In genomic region chr7:55952352-55952671, GRCh38 we compare ENCODE assay signal across 8 cellular contexts. TPM values are rescaled to one million over a fixed set of nuclear protein-coding genes. Genes with fewer than 3 reads are reported as not detected.
DNase-seq lines count a peak whose midpoint lies in the region; ATAC-seq, FAIRE-seq and TF ChIP-seq lines count a peak whose summit lies in the region.
"Not testable (repeated sequence)": the region's sequence is repeated elsewhere in the genome, so short reads cannot be mapped to it uniquely, and the experiment has no call there.

No MANE protein-coding gene starts in this region.

- not testable (repeated sequence) for TF ChIP-seq CTCF in A549 (IDR thresholded peaks at IDR 0.05); coronary artery (IDR thresholded peaks at IDR 0.05); right atrium auricular region (IDR thresholded peaks at IDR 0.05)

- WGBS in A549 (ENCODE audit: missing lambda C conversion rate): 56% methylated on average over 19 of the region's 19 CpGs

- H3K9ac ChIP-seq in muscle layer of colon (ENCODE audit: low read length): peak overlapping the region; percentile 57

- not testable (repeated sequence) for FAIRE-seq in A549 (lab: Jason Lieb, UNC)

- not testable (repeated sequence) for H3K4me1 Mint-ChIP-seq in activated T-helper 17 cell treated with anti-CD3 and anti-CD28 coated beads, Interleukin-2, amount 50 U/mL, for 72 hours

- peak overlapping the region; percentile 76 for H3K4me2 ChIP-seq in A549

- peaks cover 56% of the 10 kb centered on the region for H3K36me3 Mint-ChIP-seq in activated T-helper 17 cell treated with anti-CD3 and anti-CD28 coated beads, Interleukin-2, amount 50 U/mL, for 72 hours (ENCODE audit: low read depth)

- not testable (repeated sequence) for TF ChIP-seq POLR2A in A549 (IDR thresholded peaks at IDR 0.05; ENCODE audit: low read length)

- peak overlapping the region; percentile 90 for H3K27ac Mint-ChIP-seq in activated T-helper 17 cell treated with anti-CD3 and anti-CD28 coated beads, Interleukin-2, amount 50 U/mL, for 72 hours

- H3K4me3 Mint-ChIP-seq in activated T-helper 17 cell treated with anti-CD3 and anti-CD28 coated beads, Interleukin-2, amount 50 U/mL, for 72 hours: peak overlapping the region; percentile 85

- TF ChIP-seq RAD21 in A549 (conservative IDR thresholded peaks at IDR 0.05 in 1 of 2, IDR thresholded peaks at IDR 0.05 in 1 of 2): not testable (repeated sequence)

- not testable (repeated sequence) for H3K9me3 ChIP-seq in A549; right atrium auricular region; muscle layer of colon (ENCODE audit: low read length)

- CTCF ChIA-PET in A549 (lab: Yijun Ruan, JAX): interaction anchor here (1.3 kb wide), 1 partner anchor 122 kb away, joined by 3 read pairs; no protein-coding TSS in a partner anchor

- peaks cover 13% of the 10 kb centered on the region for H3K36me3 ChIP-seq in H7 (replicated peaks; ENCODE audit: control insufficient read depth, insufficient read depth, low read length)
- H3K36me3 ChIP-seq in right atrium auricular region: peaks cover 12% of the 10 kb centered on the region
- not testable (repeated sequence) for H3K36me3 ChIP-seq in muscle layer of colon (ENCODE audit: insufficient read depth, low read length)

- TF ChIP-seq EP300 in A549 (IDR thresholded peaks at IDR 0.05): not testable (repeated sequence)

- not testable (repeated sequence) for H3K27me3 ChIP-seq in H7 (ENCODE audit: control insufficient read depth, insufficient read depth, low read length); right atrium auricular region; muscle layer of colon (ENCODE audit: control insufficient read depth in 1 of 2, insufficient read depth in 2 of 2, low read length in 2 of 2)

- DNase-seq in A549 (ENCODE audit: low read depth in 1 of 2, low spot score in 1 of 2); H7; coronary artery (ENCODE audit: low spot score); right atrium auricular region (ENCODE audit: low spot score): not testable (repeated sequence)
- peak; percentile 59 for DNase-seq in RKO (ENCODE audit: low spot score)

- H3K27ac ChIP-seq in A549: peak overlapping the region; percentile 76 to 95
- H3K27ac ChIP-seq in coronary artery: peak overlapping the region; percentile 61 to 90
- peak overlapping the region; percentile 78 to 85 for H3K27ac ChIP-seq in right atrium auricular region
- H3K27ac ChIP-seq in muscle layer of colon (ENCODE audit: low read depth, low read length): peak overlapping the region; percentile 48
- peak overlapping the region in 20 of 21 experiments; percentile 5 to 92 (median 84) for H3K27ac ChIP-seq in skin epidermis

- POLR2A ChIA-PET in A549 (lab: Yijun Ruan, JAX): not testable (repeated sequence)

- not testable (repeated sequence) for H3K9me3 Mint-ChIP-seq in activated T-helper 17 cell treated with anti-CD3 and anti-CD28 coated beads, Interleukin-2, amount 50 U/mL, for 72 hours

- H3K4me3 ChIP-seq in A549 (peak overlapping the region; percentile 88), H7 (ENCODE audit: insufficient read depth, low read depth, low read length) (peak overlapping the region; percentile 89), coronary artery (peak overlapping the region; percentile 99), right atrium auricular region (peak overlapping the region; percentile 77 to 84), muscle layer of colon (ENCODE audit: low read depth in 1 of 2, low read length in 2 of 2) (peak overlapping the region; percentile 79 to 92), skin epidermis (peak overlapping the region; percentile 62 to 96 (median 81))

- ATAC-seq in A549; activated T-helper 17 cell treated with anti-CD3 and anti-CD28 coated beads, Interleukin-2, amount 50 U/mL, for 72 hours (replicated peaks): not testable (repeated sequence)

- not testable (repeated sequence) for H3K27me3 Mint-ChIP-seq in activated T-helper 17 cell treated with anti-CD3 and anti-CD28 coated beads, Interleukin-2, amount 50 U/mL, for 72 hours

- H3K4me1 ChIP-seq in A549; right atrium auricular region; muscle layer of colon (ENCODE audit: insufficient read depth, low read length): not testable (repeated sequence)

RNA-seq across cellular contexts. Expression of gene MRPS17, which starts 0.6 kb away (rescaled TPM):
- polyA plus RNA-seq in A549 (2011; rRNA removed) (33.0 and 36.3 TPM in 2 replicates), A549 (2017; fragmentation: RNase III; extraction: RNeasy Plus Mini Kit Qiagen cat#74134 plus additional on column Dnase treatment) (28.7 to 30.8 TPM (median 29.1 TPM) in 3 replicates)
- polyA plus RNA-seq in A549 (2012; cell fraction: cytosol; rRNA removed): 16.3 and 16.9 TPM in 2 replicates
- 4.8 and 7.2 TPM in 2 replicates for polyA plus RNA-seq in A549 (2012; cell fraction: nucleus; rRNA removed)
- polyA minus RNA-seq in A549 (2011; rRNA and poly(A)+ RNA removed): 8.2 and 9.9 TPM in 2 replicates
- total RNA-seq in H7 (2014; rRNA removed; shearing (Covaris generic)): 22.1 and 25.7 TPM in 2 replicates
- total RNA-seq in activated T-helper 17 cell treated with anti-CD3 and anti-CD28 coated beads, Interleukin-2, amount 50 U/mL, for 72 hours: 10 to 100 TPM; 12.4 to 23.6 TPM
- 10 to 100 TPM; 14.1 to 15.9 TPM for total RNA-seq in right atrium auricular region

RNA-seq across cellular contexts. Expression of gene NIPSNAP2, which starts 12.1 kb away (rescaled TPM):
- polyA plus RNA-seq in A549 (2011; rRNA removed) (96.2 and 135 TPM in 2 replicates), A549 (2017; fragmentation: RNase III; extraction: RNeasy Plus Mini Kit Qiagen cat#74134 plus additional on column Dnase treatment) (47.5 to 50.2 TPM (median 48.2 TPM) in 3 replicates)
- 32.4 and 34.8 TPM in 2 replicates for polyA plus RNA-seq in A549 (2012; cell fraction: cytosol; rRNA removed)
- 10.9 and 15.3 TPM in 2 replicates for polyA plus RNA-seq in A549 (2012; cell fraction: nucleus; rRNA removed)
- polyA minus RNA-seq in A549 (2011; rRNA and poly(A)+ RNA removed): 31.2 and 32.5 TPM in 2 replicates
- 56.5 and 80.3 TPM in 2 replicates for total RNA-seq in H7 (2014; rRNA removed; shearing (Covaris generic))
- total RNA-seq in activated T-helper 17 cell treated with anti-CD3 and anti-CD28 coated beads, Interleukin-2, amount 50 U/mL, for 72 hours: 10 to 100 TPM; 36.6 to 57.3 TPM
- 100 to 1,000 TPM; 205 to 370 TPM for total RNA-seq in right atrium auricular region
